2 cellular contexts compared by ENCODE assay signal in the genomic region with DNA sequence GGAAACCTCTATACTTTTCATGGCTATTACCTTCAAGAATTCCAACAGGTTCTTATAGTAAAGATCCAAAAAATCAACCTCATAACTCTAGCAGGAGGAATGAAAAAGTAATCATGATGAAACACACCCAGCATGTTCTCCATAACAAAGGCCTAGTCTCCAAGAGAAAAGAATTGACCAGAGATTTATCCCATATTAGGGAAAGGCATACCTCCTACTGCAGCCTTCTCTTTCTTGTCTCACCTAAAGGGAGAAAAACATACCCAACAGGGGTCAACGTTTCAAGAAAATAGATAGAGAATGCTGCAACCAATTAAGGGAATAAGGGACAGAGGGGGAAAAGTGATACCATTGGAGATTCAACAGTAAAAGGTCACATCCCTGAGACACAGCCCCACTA.
TF ChIP-seq lines count a peak whose summit lies in the region.

No MANE protein-coding gene starts in this region.

TF ChIP-seq in GM23338, 12 proteins besides CTCF, POLR2A, EP300 and RAD21 (continues in another document):
- TF ChIP-seq EZH2 (IDR thresholded peaks at IDR 0.05; ENCODE audit: low read depth, unreplicated experiment) (no peak), STAT1 (IDR thresholded peaks at IDR 0.05; ENCODE audit: unreplicated experiment) (no peak), POLR2AphosphoS5 (IDR thresholded peaks at IDR 0.05; ENCODE audit: low read depth) (no peak), NANOG (IDR thresholded peaks at IDR 0.05; ENCODE audit: borderline replicate concordance) (no peak), EZH2phosphoT487 (IDR thresholded peaks at IDR 0.05; ENCODE audit: unreplicated experiment) (no peak), CREB1 (CRISPR knock-in tag; IDR thresholded peaks at IDR 0.05; ENCODE audit: low read depth) (no peak), ETS1 (IDR thresholded peaks at IDR 0.05) (no peak), JUNB (IDR thresholded peaks at IDR 0.05; ENCODE audit: unreplicated experiment) (no peak), ZNF331 (CRISPR knock-in tag; IDR thresholded peaks at IDR 0.05; ENCODE audit: low read depth) (no peak)
- TF ChIP-seq, protein P1, sequence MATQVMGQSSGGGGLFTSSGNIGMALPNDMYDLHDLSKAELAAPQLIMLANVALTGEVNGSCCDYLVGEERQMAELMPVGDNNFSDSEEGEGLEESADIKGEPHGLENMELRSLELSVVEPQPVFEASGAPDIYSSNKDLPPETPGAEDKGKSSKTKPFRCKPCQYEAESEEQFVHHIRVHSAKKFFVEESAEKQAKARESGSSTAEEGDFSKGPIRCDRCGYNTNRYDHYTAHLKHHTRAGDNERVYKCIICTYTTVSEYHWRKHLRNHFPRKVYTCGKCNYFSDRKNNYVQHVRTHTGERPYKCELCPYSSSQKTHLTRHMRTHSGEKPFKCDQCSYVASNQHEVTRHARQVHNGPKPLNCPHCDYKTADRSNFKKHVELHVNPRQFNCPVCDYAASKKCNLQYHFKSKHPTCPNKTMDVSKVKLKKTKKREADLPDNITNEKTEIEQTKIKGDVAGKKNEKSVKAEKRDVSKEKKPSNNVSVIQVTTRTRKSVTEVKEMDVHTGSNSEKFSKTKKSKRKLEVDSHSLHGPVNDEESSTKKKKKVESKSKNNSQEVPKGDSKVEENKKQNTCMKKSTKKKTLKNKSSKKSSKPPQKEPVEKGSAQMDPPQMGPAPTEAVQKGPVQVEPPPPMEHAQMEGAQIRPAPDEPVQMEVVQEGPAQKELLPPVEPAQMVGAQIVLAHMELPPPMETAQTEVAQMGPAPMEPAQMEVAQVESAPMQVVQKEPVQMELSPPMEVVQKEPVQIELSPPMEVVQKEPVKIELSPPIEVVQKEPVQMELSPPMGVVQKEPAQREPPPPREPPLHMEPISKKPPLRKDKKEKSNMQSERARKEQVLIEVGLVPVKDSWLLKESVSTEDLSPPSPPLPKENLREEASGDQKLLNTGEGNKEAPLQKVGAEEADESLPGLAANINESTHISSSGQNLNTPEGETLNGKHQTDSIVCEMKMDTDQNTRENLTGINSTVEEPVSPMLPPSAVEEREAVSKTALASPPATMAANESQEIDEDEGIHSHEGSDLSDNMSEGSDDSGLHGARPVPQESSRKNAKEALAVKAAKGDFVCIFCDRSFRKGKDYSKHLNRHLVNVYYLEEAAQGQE (IDR thresholded peaks at IDR 0.05; ENCODE audit: unreplicated experiment): no peak

TF ChIP-seq in H1, 55 proteins besides CTCF, POLR2A, EP300 and RAD21:
- TF ChIP-seq ZNF274 (IDR thresholded peaks at IDR 0.05; ENCODE audit: borderline replicate concordance, extremely low read depth, low read length): no peak
- no peak for TF ChIP-seq FOSL1 (IDR thresholded peaks at IDR 0.05; ENCODE audit: insufficient read depth, low read depth, low read length)
- peak; percentile 73 for TF ChIP-seq SRF (IDR thresholded peaks at IDR 0.05; ENCODE audit: low read depth, low read length)
- no peak for TF ChIP-seq SIX5 (IDR thresholded peaks at IDR 0.05; ENCODE audit: low read depth, low read length)
- TF ChIP-seq JUND (IDR thresholded peaks at IDR 0.05; ENCODE audit: low read length): no peak
TF ChIP-seq in H1: peak in this region for 1.
